In genomic region chrX:55490121-55490520, GRCh38 we compare ENCODE assay signal across 8 cellular contexts. TPM values are rescaled to one million over a fixed set of nuclear protein-coding genes. Genes with fewer than 3 reads are reported as not detected.
DNase-seq lines count a peak whose midpoint lies in the region; ATAC-seq and TF ChIP-seq lines count a peak whose summit lies in the region.

No MANE protein-coding gene starts in this region.

- peaks cover 20% of the 10 kb centered on the region for H3K4me1 Mint-ChIP-seq in neural crest cell

- H3K27me3 ChIP-seq in BLaER1 (peaks cover 31% of the 10 kb centered on the region), NT2/D1 (ENCODE audit: insufficient read depth, insufficient read length) (no peaks in the 10 kb centered on the region), ectodermal cell (ENCODE audit: control insufficient read depth, insufficient read depth, low read length, poor library complexity, severe bottlenecking) (no peaks in the 10 kb centered on the region)

- H3K27me3 Mint-ChIP-seq in neural crest cell (ENCODE audit: low read depth) = no peaks in the 10 kb centered on the region

- ATAC-seq in HG02840 (IDR thresholded peaks at IDR 0.05; ENCODE audit: low FRiP score, unreplicated experiment) (no peak), HG03354 (IDR thresholded peaks at IDR 0.05; ENCODE audit: poor library complexity, severe bottlenecking, unreplicated experiment) (no peak)

- H3K36me3 ChIP-seq in BLaER1 (no peaks in the 10 kb centered on the region), NT2/D1 (ENCODE audit: insufficient read depth, insufficient read length, low read length) (peaks cover 16% of the 10 kb centered on the region), ectodermal cell (ENCODE audit: control insufficient read depth, insufficient read depth, low read length) (no peaks in the 10 kb centered on the region)

- no peak for DNase-seq in NT2/D1 (ENCODE audit: low read depth, low spot score)
- DNase-seq in neural crest cell (ENCODE audit: low read depth, low spot score) = no peak
- no peak for DNase-seq in stimulated activated CD4-positive, alpha-beta T cell treated with anti-CD3 and anti-CD28 coated beads, Interleukin-1b, Interleukin-23, amount 100 ng/mL, for 48 hours
- no peak for DNase-seq in NCI-H2029 (lab: John Stamatoyannopoulos, UW)

- peak overlapping the region; percentile 74 for H3K4me3 ChIP-seq in BLaER1
- H3K4me3 ChIP-seq in NT2/D1 (ENCODE audit: insufficient read length, low read depth) = peak overlapping the region; percentile 78
- H3K4me3 ChIP-seq in ectodermal cell (ENCODE audit: insufficient read depth, low read depth, low read length) = peak overlapping the region; percentile 54

- no peak for TF ChIP-seq CTCF in neural crest cell (conservative IDR thresholded peaks at IDR 0.05)

- no peaks in the 10 kb centered on the region for H3K9me3 ChIP-seq in BLaER1
- H3K9me3 ChIP-seq in NT2/D1 (ENCODE audit: insufficient read depth, low read length) = no peaks in the 10 kb centered on the region
- no peaks in the 10 kb centered on the region for H3K9me3 ChIP-seq in ectodermal cell (ENCODE audit: control insufficient read depth, low read length)

- peak overlapping the region; percentile 73 for H3K4me2 ChIP-seq in BLaER1

- WGBS in ectodermal cell, 2 experiments = 41 to 66% methylated on average over 3 to 4 of the region's 4 CpGs

- H3K27ac Mint-ChIP-seq in neural crest cell (ENCODE audit: unreplicated experiment) = peak overlapping the region; percentile 94

- peaks cover 14% of the 10 kb centered on the region for H3K4me1 ChIP-seq in BLaER1
- peaks cover 2% of the 10 kb centered on the region for H3K4me1 ChIP-seq in NT2/D1 (ENCODE audit: insufficient read depth, insufficient read length)
- peaks cover 3% of the 10 kb centered on the region for H3K4me1 ChIP-seq in ectodermal cell (ENCODE audit: control insufficient read depth, insufficient read depth, low read length)

- H3K4me3 Mint-ChIP-seq in neural crest cell = peak overlapping the region; percentile 92

- H3K9me3 Mint-ChIP-seq in neural crest cell = peaks cover 6% of the 10 kb centered on the region

- no peaks in the 10 kb centered on the region for H4K20me1 ChIP-seq in BLaER1

- H3K27ac ChIP-seq in BLaER1 = peak overlapping the region; percentile 80; the same call in 1 of the 2 replicates
- peak overlapping the region; percentile 88 for H3K27ac ChIP-seq in ectodermal cell (ENCODE audit: insufficient read depth, low read depth, low read length, poor library complexity, severe bottlenecking)

- peak overlapping the region; percentile 80 for H3K9ac ChIP-seq in BLaER1
- H3K9ac ChIP-seq in NT2/D1 (ENCODE audit: insufficient read length, low read depth) = peak overlapping the region; percentile 61

- H3K36me3 Mint-ChIP-seq in neural crest cell (ENCODE audit: low read depth) = peaks cover 15% of the 10 kb centered on the region

RNA-seq across cellular contexts. Expression of gene USP51, which starts 0.5 kb away (rescaled TPM):
- polyA plus RNA-seq in ectodermal cell (2013, experiment 1 of 4) = 6.9 TPM
- polyA plus RNA-seq in ectodermal cell (2013, experiment 2 of 4) = 7.0 TPM
- polyA plus RNA-seq in ectodermal cell (2013, experiment 3 of 4) = 6.8 TPM
- polyA plus RNA-seq in ectodermal cell (2013, experiment 4 of 4) = 8.7 TPM
- total RNA-seq in neural crest cell = 9.4 and 9.9 TPM in 2 replicates

RNA-seq across cellular contexts. Expression of gene MAGEH1, which starts 38.2 kb away (rescaled TPM):
- 20.7 TPM for polyA plus RNA-seq in ectodermal cell (2013, experiment 1 of 4)
- polyA plus RNA-seq in ectodermal cell (2013, experiment 2 of 4) = 22.3 TPM
- polyA plus RNA-seq in ectodermal cell (2013, experiment 3 of 4) = 22.5 TPM
- polyA plus RNA-seq in ectodermal cell (2013, experiment 4 of 4) = 24.2 TPM
- total RNA-seq in neural crest cell = 24.8 and 27.5 TPM in 2 replicates
